In the genomic region with DNA sequence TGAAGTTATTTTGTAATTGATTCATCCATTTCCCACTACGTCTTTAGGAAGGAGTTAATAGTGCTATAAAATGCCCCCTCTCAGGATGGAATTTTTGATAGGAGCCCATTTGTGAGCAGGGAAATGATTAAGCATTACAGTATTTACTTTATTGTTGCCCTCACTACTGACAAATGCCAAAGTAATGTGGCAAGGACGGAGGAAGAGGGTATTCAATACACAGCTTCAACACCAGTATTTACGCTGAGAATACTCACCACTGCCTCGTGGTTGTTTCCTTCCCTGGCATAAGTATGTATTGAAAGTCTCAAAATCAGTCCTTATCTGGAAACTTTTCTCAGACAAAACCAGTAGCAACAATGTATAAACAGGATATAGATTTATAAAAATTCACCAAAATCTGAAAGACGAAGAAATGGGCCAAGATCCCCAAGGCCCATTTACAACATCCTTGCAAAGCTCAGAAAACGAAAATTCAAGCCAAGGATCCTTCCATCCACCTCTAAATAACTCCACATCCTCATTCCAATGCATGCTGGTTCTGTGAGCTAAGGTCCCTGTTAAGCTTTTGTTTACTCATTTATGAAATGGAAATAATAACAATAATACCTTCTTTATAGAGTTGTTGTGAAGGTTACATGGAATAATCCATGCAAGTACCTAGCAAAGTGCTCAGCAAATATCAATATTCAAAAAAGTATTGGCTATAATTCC, we compare ENCODE assay signal across 12 cellular contexts. TPM values are rescaled to one million over a fixed set of nuclear protein-coding genes. Genes with fewer than 3 reads are reported as not detected.
DNase-seq lines count a peak whose midpoint lies in the region; ATAC-seq and TF ChIP-seq lines count a peak whose summit lies in the region.
"Had no signal": no experiment of that assay in that cellular context is flagged by ENCODE, and none has a peak within 500 bp of the region (broad histone marks: within the 10 kb centered on the region; RNA-seq: fewer than 3 reads in every experiment).

No MANE protein-coding gene starts in this region.

- peak; percentile 31 for DNase-seq in HFF-Myc (ENCODE audit: extremely low read depth, low read depth)
- no peak for DNase-seq in WERI-Rb-1
- peak; percentile 77 to 80 for DNase-seq in foreskin fibroblast
- no peak for DNase-seq in stomach
- DNase-seq in left lobe of liver (ENCODE audit: low spot score), result no peak
- no peak for DNase-seq in NCI-H345 (lab: John Stamatoyannopoulos, UW)
- no peak for DNase-seq in activated CD4-positive, alpha-beta T cell treated with anti-CD3 and anti-CD28 coated beads, Interleukin-2, amount 10 ng/mL, durations not matched to agents 24 days and 14 days
- DNase-seq: activated effector memory CD4-positive, alpha-beta T cell treated with anti-CD3 and anti-CD28 coated beads, Interleukin-2, amount 50 U/mL, for 16 hours; effector CD8-positive, alpha-beta T cell; NCI-H1092 had no signal

- TF ChIP-seq CTCF in HFF-Myc (IDR thresholded peaks at IDR 0.05; ENCODE audit: low read depth, low read length, missing control alignments), result no peak
- no peak for TF ChIP-seq CTCF in WERI-Rb-1 (IDR thresholded peaks at IDR 0.05; ENCODE audit: low read depth, low read length)
- TF ChIP-seq CTCF in foreskin fibroblast (IDR thresholded peaks at IDR 0.05; ENCODE audit: low read depth, low read length), result no peak
- TF ChIP-seq CTCF in stomach (IDR thresholded peaks at IDR 0.05), result no peak

- H3K27ac ChIP-seq in WERI-Rb-1, result peak overlapping the region; percentile 37
- peak overlapping the region in 4 of 5 donors; percentile 28 to 67 (median 43) for H3K27ac ChIP-seq in stomach

- TF ChIP-seq POLR2A in stomach (IDR thresholded peaks at IDR 0.05), result no peak

- H3K9me3 ChIP-seq in WERI-Rb-1 (ENCODE audit: severe bottlenecking), result no peaks in the 10 kb centered on the region
- no peaks in the 10 kb centered on the region for H3K9me3 ChIP-seq in stomach

- H3K36me3 ChIP-seq in WERI-Rb-1, result peaks cover 13% of the 10 kb centered on the region
- H3K36me3 ChIP-seq in stomach, result peaks cover 0 to 27% (median 15%) of the 10 kb centered on the region in 4 donors

- H3K27me3 Mint-ChIP-seq in activated CD4-positive, alpha-beta T cell treated with anti-CD3 and anti-CD28 coated beads, Interleukin-2, amount 10 ng/mL, durations not matched to agents 24 days and 14 days, result no peaks in the 10 kb centered on the region

- peaks cover under 1 to 61% (median 36%) of the 10 kb centered on the region in 4 donors for H3K4me1 ChIP-seq in stomach

- no peaks in the 10 kb centered on the region for H3K9me3 Mint-ChIP-seq in activated CD4-positive, alpha-beta T cell treated with anti-CD3 and anti-CD28 coated beads, Interleukin-2, amount 10 ng/mL, durations not matched to agents 24 days and 14 days

- H3K27me3 ChIP-seq in WERI-Rb-1 (ENCODE audit: insufficient read depth, low read depth, severe bottlenecking) (no peaks in the 10 kb centered on the region), stomach (no peaks in the 10 kb centered on the region)

- H3K36me3 Mint-ChIP-seq in activated CD4-positive, alpha-beta T cell treated with anti-CD3 and anti-CD28 coated beads, Interleukin-2, amount 10 ng/mL, durations not matched to agents 24 days and 14 days (ENCODE audit: low read depth), result peaks cover 22% of the 10 kb centered on the region

- 39 to 59% (median 50%) methylated on average over 6 of the region's 6 CpGs for WGBS in stomach, 5 donors

- intact Hi-C loops in stomach (cut with DNase I; ENCODE audit: low total_unique reads), result no loop called here
- intact Hi-C loops in activated CD4-positive, alpha-beta T cell treated with anti-CD3 and anti-CD28 coated beads, Interleukin-2, amount 10 ng/mL, durations not matched to agents 24 days and 14 days (cut with micrococcal nuclease), result no loop called here

- peaks cover 4% of the 10 kb centered on the region for H3K4me1 Mint-ChIP-seq in activated CD4-positive, alpha-beta T cell treated with anti-CD3 and anti-CD28 coated beads, Interleukin-2, amount 10 ng/mL, durations not matched to agents 24 days and 14 days

- H3K4me3 Mint-ChIP-seq in activated CD4-positive, alpha-beta T cell treated with anti-CD3 and anti-CD28 coated beads, Interleukin-2, amount 10 ng/mL, durations not matched to agents 24 days and 14 days, result no peak overlapping the region

- H3K27ac Mint-ChIP-seq in activated CD4-positive, alpha-beta T cell treated with anti-CD3 and anti-CD28 coated beads, Interleukin-2, amount 10 ng/mL, durations not matched to agents 24 days and 14 days, result no peak overlapping the region

- no peak for ATAC-seq in left lobe of liver
- no peak for ATAC-seq in GM21381 (IDR thresholded peaks at IDR 0.05; ENCODE audit: unreplicated experiment)

- no peak for TF ChIP-seq EP300 in stomach (IDR thresholded peaks at IDR 0.05)

- H3K4me3 ChIP-seq in HFF-Myc (replicated peaks; ENCODE audit: low read depth, low read length) (no peak overlapping the region; the same call in 1 of the 2 replicates), WERI-Rb-1 (ENCODE audit: low read depth, low read length) (no peak overlapping the region), foreskin fibroblast (ENCODE audit: low read depth in 1 of 2, low read length in 2 of 2) (peak overlapping the region in 1 of 2 donors; percentile 5), stomach (no peak overlapping the region)
- H3K4me3 ChIP-seq: skin epidermis had no signal

RNA-seq across cellular contexts. Expression of gene FEZ2, which starts 29.3 kb away (rescaled TPM):
- total RNA-seq in stomach (10 to 100 TPM; 17.7 to 100.0 (median 25.4) TPM), left lobe of liver (12.5 TPM)
- 10 to 100 TPM; 22.0 to 29.8 (median 26.1) TPM for polyA plus RNA-seq in stomach
- 13.5 and 17.5 TPM in 2 replicates for total RNA-seq in activated CD4-positive, alpha-beta T cell treated with anti-CD3 and anti-CD28 coated beads, Interleukin-2, amount 10 ng/mL, durations not matched to agents 24 days and 14 days

Comparison
In these comparisons a context has a peak if more than half of its experiments do, and no peak if none do; other contexts are left out.
1. DNase-seq: peak in HFF-Myc (single experiment) and foreskin fibroblast (2 of 2); none in WERI-Rb-1 (single experiment), stomach (single experiment), left lobe of liver (single experiment), NCI-H345 (single experiment) and activated CD4-positive, alpha-beta T cell treated with anti-CD3 and anti-CD28 coated beads, Interleukin-2, amount 10 ng/mL, durations not matched to agents 24 days and 14 days (single experiment).